28 cellular contexts compared by ENCODE assay signal in genomic region chr10:71206911-71207310, GRCh38. TPM values are rescaled to one million over a fixed set of nuclear protein-coding genes. Genes with fewer than 3 reads are reported as not detected.
"Had no signal": no experiment of that assay in that cellular context is flagged by ENCODE, and none has a peak within 500 bp of the region (broad histone marks: within the 10 kb centered on the region; RNA-seq: fewer than 3 reads in every experiment).

No MANE protein-coding gene starts in this region.

- DNase-seq: activated CD4-positive, alpha-beta T cell treated with anti-CD3 and anti-CD28 coated beads for 48 hours; activated CD4-positive, alpha-beta T cell treated with anti-CD3 and anti-CD28 coated beads, Interleukin-2, amount 50 U/mL, for 4 hours; activated CD4-positive, CD25-positive, alpha-beta regulatory T cell treated with anti-CD3 and anti-CD28 coated beads, Interleukin-2, amount 50 U/mL, for 72 hours; activated CD8-positive, alpha-beta memory T cell treated with anti-CD3 and anti-CD28 coated beads, Interleukin-2, amount 10 ng/mL, durations not matched to agents 7 days and 5 days; activated CD8-positive, alpha-beta T cell treated with anti-CD3 and anti-CD28 coated beads, Interleukin-2, amount 10 ng/mL, durations not matched to agents 7 days and 5 days; activated gamma-delta T cell treated with Interleukin-2 at 50 U/mL for 16 hours; activated naive CD4-positive, alpha-beta T cell treated with anti-CD3 and anti-CD28 coated beads, Interleukin-2, amount 10 ng/mL, durations not matched to agents 7 days and 5 days; activated naive CD8-positive, alpha-beta T cell treated with anti-CD3 and anti-CD28 coated beads for 36 hours; activated T-cell treated with anti-CD3 and anti-CD28 coated beads, Interleukin-2, amount 50 U/mL, for 4 hours; brain microvascular endothelial cell; MG63; MV-4-11; NCI-H1092 treated with DMSO at 0.1 percent for 48 hours; NCI-H1417 treated with DMSO at 0.1 percent for 48 hours; NCI-H1694; NCI-H2029; NCI-H2107; NCI-H2171 treated with DMSO at 0.1 percent for 48 hours; NCI-H226; NCI-H526; NCI-H82; PC-3; SHP77 treated with DMSO at 0.1 percent for 48 hours; T-helper 17 cell; T-helper 9 cell had no signal

- H3K9ac ChIP-seq: KMS-11 had no signal

- H3K36me3 ChIP-seq: brain microvascular endothelial cell, cardiac muscle cell, MG63 had no signal

- H3K27ac ChIP-seq: brain microvascular endothelial cell, cardiac muscle cell, KMS-11 had no signal

- ATAC-seq: activated CD8-positive, alpha-beta memory T cell treated with anti-CD3 and anti-CD28 coated beads, Interleukin-2, amount 10 ng/mL, durations not matched to agents 7 days and 5 days; activated CD8-positive, alpha-beta T cell treated with anti-CD3 and anti-CD28 coated beads, Interleukin-2, amount 10 ng/mL, durations not matched to agents 7 days and 5 days; activated T-cell treated with anti-CD3 and anti-CD28 coated beads, Interleukin-2, amount 50 U/mL, for 4 hours; PC-3; T-helper 17 cell; WTC11 had no signal

- H3K4me2 ChIP-seq: KMS-11 had no signal

- H3K9me3 ChIP-seq: MG63 had no signal

- H3K27me3 ChIP-seq: cardiac muscle cell had no signal

- H3K4me3 ChIP-seq: cardiac muscle cell, MG63 had no signal

RNA-seq across cellular contexts. Expression of gene UNC5B, which starts 5.5 kb away (rescaled TPM):
- total RNA-seq: T-helper 17 cell had no signal
